Comparison of ENCODE assay signal across 1 cellular context in the genomic region with DNA sequence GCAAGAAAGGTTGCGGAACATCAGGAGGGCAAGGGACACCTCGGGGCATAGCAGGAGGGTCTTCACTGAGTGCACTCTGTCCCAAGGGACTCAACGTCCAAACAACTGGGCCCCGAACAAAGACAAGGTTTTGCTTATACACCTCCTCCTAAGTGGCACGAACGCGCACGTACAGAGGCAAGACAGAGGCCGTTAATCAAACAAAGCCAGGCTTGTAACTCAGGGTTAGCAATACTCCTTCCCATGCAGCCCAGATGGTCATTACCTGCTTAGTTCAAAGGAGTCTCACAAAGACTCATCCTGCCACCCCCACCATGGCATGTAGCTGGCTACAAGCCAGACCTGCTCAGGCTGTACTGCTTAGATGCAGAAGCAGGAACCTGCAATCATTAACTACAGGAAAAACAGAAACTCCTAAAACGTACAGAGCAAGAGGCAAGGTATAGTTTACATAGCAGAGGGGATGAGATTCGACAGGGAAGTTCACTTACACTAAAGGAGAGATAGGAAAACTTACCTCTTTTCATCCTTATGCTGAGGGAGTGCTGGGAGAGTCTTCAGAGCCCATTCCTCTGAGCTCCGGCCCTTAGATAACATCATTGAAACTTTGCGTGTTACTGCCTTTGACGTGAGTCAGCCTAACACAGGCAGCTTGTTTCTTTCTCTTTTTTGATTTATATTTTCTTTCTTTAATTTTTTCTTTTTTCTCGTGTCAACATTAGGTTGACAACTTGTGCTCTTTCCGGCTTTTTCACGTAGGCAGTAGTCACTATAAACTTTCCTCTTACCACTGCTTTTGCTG.
TF ChIP-seq lines count a peak whose summit lies in the region.

No MANE protein-coding gene starts in this region.

TF ChIP-seq in HepG2, 621 proteins besides CTCF, POLR2A, EP300 and RAD21 (continued from another document and continues in another):
- TF ChIP-seq, protein P1, sequence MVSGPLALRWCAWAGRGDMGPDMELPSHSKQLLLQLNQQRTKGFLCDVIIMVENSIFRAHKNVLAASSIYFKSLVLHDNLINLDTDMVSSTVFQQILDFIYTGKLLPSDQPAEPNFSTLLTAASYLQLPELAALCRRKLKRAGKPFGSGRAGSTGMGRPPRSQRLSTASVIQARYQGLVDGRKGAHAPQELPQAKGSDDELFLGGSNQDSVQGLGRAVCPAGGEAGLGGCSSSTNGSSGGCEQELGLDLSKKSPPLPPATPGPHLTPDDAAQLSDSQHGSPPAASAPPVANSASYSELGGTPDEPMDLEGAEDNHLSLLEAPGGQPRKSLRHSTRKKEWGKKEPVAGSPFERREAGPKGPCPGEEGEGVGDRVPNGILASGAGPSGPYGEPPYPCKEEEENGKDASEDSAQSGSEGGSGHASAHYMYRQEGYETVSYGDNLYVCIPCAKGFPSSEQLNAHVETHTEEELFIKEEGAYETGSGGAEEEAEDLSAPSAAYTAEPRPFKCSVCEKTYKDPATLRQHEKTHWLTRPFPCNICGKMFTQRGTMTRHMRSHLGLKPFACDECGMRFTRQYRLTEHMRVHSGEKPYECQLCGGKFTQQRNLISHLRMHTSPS (CRISPR knock-in tag; IDR thresholded peaks at IDR 0.05; ENCODE audit: low read depth) = peak; percentile 77
- TF ChIP-seq SATB2 (CRISPR knock-in tag; IDR thresholded peaks at IDR 0.05) (0 out of 2 replicates have a peak, but pooled peaks have one; percentile 16), SRSF1 (optimal IDR thresholded peaks at IDR 0.05; ENCODE audit: low read depth, low read length) (no peak), JUND (CRISPR knock-in tag; IDR thresholded peaks at IDR 0.05) (no peak), KDM5B (CRISPR knock-in tag; IDR thresholded peaks at IDR 0.05; ENCODE audit: borderline replicate concordance) (no peak), HDAC1 (CRISPR knock-in tag; IDR thresholded peaks at IDR 0.05) (peak; percentile 72), ZNF33A (CRISPR knock-in tag; IDR thresholded peaks at IDR 0.05; ENCODE audit: borderline replicate concordance) (no peak; the same call in 1 of the 2 replicates), SNAPC2 (CRISPR knock-in tag; IDR thresholded peaks at IDR 0.05) (0 out of 2 replicates have a peak, but pooled peaks have one; percentile 16), SNAI1 (CRISPR knock-in tag; IDR thresholded peaks at IDR 0.05; ENCODE audit: borderline replicate concordance) (no peak), ZNF331 (CRISPR knock-in tag; IDR thresholded peaks at IDR 0.05) (peak; percentile 70; the same call in 1 of the 2 replicates), CHD2 (IDR thresholded peaks at IDR 0.05; ENCODE audit: low read depth, low read length) (no peak), ADNP (CRISPR knock-in tag; IDR thresholded peaks at IDR 0.05) (no peak), ZNF543 (CRISPR knock-in tag; IDR thresholded peaks at IDR 0.05) (no peak), ZNF788 (CRISPR knock-in tag; IDR thresholded peaks at IDR 0.05; ENCODE audit: borderline replicate concordance) (peak; percentile 37; the same call in 1 of the 2 replicates), FOXA1 (IDR thresholded peaks at IDR 0.05) (no peak), FOXA1 (CRISPR knock-in tag; IDR thresholded peaks at IDR 0.05) (peak; percentile 9), THYN1 (CRISPR knock-in tag; IDR thresholded peaks at IDR 0.05; ENCODE audit: borderline replicate concordance, low read depth) (no peak), HCFC1 (IDR thresholded peaks at IDR 0.05; ENCODE audit: low read depth, low read length) (no peak), ZNF510 (CRISPR knock-in tag; IDR thresholded peaks at IDR 0.05; ENCODE audit: low read depth) (no peak), ZNF260 (CRISPR knock-in tag; IDR thresholded peaks at IDR 0.05; ENCODE audit: borderline replicate concordance, low read depth) (no peak), NR2F2 (IDR thresholded peaks at IDR 0.05; ENCODE audit: borderline replicate concordance, low read depth) (no peak), ZFP36L1 (CRISPR knock-in tag; IDR thresholded peaks at IDR 0.05) (0 out of 2 replicates have a peak, but pooled peaks have one; percentile 35), RORA (CRISPR knock-in tag; IDR thresholded peaks at IDR 0.05) (no peak), ZNF34 (CRISPR knock-in tag; IDR thresholded peaks at IDR 0.05; ENCODE audit: borderline replicate concordance) (no peak), ZFP1 (CRISPR knock-in tag; IDR thresholded peaks at IDR 0.05) (no peak), POGZ (CRISPR knock-in tag; IDR thresholded peaks at IDR 0.05) (no peak), FOXO1 (CRISPR knock-in tag; IDR thresholded peaks at IDR 0.05) (peak; percentile 53; the same call in 1 of the 2 replicates), SAP130 (CRISPR knock-in tag; IDR thresholded peaks at IDR 0.05; ENCODE audit: low read depth) (peak; percentile 89)
- TF ChIP-seq, protein P2, sequence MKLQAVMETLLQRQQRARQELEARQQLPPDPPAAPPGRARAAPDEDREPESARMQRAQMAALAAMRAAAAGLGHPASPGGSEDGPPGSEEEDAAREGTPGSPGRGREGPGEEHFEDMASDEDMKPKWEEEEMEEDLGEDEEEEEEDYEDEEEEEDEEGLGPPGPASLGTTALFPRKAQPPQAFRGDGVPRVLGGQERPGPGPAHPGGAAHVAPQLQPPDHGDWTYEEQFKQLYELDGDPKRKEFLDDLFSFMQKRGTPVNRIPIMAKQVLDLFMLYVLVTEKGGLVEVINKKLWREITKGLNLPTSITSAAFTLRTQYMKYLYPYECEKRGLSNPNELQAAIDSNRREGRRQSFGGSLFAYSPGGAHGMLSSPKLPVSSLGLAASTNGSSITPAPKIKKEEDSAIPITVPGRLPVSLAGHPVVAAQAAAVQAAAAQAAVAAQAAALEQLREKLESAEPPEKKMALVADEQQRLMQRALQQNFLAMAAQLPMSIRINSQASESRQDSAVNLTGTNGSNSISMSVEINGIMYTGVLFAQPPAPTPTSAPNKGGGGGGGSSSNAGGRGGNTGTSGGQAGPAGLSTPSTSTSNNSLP (IDR thresholded peaks at IDR 0.05; ENCODE audit: low read depth, low read length) = no peak
- TF ChIP-seq, protein P3, sequence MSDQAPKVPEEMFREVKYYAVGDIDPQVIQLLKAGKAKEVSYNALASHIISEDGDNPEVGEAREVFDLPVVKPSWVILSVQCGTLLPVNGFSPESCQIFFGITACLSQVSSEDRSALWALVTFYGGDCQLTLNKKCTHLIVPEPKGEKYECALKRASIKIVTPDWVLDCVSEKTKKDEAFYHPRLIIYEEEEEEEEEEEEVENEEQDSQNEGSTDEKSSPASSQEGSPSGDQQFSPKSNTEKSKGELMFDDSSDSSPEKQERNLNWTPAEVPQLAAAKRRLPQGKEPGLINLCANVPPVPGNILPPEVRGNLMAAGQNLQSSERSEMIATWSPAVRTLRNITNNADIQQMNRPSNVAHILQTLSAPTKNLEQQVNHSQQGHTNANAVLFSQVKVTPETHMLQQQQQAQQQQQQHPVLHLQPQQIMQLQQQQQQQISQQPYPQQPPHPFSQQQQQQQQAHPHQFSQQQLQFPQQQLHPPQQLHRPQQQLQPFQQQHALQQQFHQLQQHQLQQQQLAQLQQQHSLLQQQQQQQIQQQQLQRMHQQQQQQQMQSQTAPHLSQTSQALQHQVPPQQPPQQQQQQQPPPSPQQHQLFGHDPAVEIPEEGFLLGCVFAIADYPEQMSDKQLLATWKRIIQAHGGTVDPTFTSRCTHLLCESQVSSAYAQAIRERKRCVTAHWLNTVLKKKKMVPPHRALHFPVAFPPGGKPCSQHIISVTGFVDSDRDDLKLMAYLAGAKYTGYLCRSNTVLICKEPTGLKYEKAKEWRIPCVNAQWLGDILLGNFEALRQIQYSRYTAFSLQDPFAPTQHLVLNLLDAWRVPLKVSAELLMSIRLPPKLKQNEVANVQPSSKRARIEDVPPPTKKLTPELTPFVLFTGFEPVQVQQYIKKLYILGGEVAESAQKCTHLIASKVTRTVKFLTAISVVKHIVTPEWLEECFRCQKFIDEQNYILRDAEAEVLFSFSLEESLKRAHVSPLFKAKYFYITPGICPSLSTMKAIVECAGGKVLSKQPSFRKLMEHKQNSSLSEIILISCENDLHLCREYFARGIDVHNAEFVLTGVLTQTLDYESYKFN (CRISPR knock-in tag; conservative IDR thresholded peaks at IDR 0.05) = peak; percentile 91
- TF ChIP-seq, protein P4, sequence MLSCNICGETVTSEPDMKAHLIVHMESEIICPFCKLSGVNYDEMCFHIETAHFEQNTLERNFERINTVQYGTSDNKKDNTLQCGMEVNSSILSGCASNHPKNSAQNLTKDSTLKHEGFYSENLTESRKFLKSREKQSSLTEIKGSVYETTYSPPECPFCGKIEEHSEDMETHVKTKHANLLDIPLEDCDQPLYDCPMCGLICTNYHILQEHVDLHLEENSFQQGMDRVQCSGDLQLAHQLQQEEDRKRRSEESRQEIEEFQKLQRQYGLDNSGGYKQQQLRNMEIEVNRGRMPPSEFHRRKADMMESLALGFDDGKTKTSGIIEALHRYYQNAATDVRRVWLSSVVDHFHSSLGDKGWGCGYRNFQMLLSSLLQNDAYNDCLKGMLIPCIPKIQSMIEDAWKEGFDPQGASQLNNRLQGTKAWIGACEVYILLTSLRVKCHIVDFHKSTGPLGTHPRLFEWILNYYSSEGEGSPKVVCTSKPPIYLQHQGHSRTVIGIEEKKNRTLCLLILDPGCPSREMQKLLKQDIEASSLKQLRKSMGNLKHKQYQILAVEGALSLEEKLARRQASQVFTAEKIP (CRISPR knock-in tag; IDR thresholded peaks at IDR 0.05; ENCODE audit: borderline replicate concordance) = no peak
- TF ChIP-seq, protein P5, sequence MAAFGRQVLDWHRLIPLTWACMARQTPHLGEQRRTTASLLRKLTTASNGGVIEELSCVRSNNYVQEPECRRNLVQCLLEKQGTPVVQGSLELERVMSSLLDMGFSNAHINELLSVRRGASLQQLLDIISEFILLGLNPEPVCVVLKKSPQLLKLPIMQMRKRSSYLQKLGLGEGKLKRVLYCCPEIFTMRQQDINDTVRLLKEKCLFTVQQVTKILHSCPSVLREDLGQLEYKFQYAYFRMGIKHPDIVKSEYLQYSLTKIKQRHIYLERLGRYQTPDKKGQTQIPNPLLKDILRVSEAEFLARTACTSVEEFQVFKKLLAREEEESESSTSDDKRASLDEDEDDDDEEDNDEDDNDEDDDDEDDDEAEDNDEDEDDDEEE (CRISPR knock-in tag; IDR thresholded peaks at IDR 0.05) = no peak
- TF ChIP-seq, protein P6, sequence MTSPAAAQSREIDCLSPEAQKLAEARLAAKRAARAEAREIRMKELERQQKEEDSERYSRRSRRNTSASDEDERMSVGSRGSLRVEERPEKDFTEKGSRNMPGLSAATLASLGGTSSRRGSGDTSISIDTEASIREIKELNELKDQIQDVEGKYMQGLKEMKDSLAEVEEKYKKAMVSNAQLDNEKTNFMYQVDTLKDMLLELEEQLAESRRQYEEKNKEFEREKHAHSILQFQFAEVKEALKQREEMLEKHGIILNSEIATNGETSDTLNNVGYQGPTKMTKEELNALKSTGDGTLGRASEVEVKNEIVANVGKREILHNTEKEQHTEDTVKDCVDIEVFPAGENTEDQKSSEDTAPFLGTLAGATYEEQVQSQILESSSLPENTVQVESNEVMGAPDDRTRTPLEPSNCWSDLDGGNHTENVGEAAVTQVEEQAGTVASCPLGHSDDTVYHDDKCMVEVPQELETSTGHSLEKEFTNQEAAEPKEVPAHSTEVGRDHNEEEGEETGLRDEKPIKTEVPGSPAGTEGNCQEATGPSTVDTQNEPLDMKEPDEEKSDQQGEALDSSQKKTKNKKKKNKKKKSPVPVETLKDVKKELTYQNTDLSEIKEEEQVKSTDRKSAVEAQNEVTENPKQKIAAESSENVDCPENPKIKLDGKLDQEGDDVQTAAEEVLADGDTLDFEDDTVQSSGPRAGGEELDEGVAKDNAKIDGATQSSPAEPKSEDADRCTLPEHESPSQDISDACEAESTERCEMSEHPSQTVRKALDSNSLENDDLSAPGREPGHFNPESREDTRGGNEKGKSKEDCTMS (CRISPR knock-in tag; conservative IDR thresholded peaks at IDR 0.05) = no peak
- TF ChIP-seq, protein P7, sequence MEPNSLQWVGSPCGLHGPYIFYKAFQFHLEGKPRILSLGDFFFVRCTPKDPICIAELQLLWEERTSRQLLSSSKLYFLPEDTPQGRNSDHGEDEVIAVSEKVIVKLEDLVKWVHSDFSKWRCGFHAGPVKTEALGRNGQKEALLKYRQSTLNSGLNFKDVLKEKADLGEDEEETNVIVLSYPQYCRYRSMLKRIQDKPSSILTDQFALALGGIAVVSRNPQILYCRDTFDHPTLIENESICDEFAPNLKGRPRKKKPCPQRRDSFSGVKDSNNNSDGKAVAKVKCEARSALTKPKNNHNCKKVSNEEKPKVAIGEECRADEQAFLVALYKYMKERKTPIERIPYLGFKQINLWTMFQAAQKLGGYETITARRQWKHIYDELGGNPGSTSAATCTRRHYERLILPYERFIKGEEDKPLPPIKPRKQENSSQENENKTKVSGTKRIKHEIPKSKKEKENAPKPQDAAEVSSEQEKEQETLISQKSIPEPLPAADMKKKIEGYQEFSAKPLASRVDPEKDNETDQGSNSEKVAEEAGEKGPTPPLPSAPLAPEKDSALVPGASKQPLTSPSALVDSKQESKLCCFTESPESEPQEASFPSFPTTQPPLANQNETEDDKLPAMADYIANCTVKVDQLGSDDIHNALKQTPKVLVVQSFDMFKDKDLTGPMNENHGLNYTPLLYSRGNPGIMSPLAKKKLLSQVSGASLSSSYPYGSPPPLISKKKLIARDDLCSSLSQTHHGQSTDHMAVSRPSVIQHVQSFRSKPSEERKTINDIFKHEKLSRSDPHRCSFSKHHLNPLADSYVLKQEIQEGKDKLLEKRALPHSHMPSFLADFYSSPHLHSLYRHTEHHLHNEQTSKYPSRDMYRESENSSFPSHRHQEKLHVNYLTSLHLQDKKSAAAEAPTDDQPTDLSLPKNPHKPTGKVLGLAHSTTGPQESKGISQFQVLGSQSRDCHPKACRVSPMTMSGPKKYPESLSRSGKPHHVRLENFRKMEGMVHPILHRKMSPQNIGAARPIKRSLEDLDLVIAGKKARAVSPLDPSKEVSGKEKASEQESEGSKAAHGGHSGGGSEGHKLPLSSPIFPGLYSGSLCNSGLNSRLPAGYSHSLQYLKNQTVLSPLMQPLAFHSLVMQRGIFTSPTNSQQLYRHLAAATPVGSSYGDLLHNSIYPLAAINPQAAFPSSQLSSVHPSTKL (CRISPR knock-in tag; IDR thresholded peaks at IDR 0.05) = peak; percentile 86
- TF ChIP-seq, protein P8, sequence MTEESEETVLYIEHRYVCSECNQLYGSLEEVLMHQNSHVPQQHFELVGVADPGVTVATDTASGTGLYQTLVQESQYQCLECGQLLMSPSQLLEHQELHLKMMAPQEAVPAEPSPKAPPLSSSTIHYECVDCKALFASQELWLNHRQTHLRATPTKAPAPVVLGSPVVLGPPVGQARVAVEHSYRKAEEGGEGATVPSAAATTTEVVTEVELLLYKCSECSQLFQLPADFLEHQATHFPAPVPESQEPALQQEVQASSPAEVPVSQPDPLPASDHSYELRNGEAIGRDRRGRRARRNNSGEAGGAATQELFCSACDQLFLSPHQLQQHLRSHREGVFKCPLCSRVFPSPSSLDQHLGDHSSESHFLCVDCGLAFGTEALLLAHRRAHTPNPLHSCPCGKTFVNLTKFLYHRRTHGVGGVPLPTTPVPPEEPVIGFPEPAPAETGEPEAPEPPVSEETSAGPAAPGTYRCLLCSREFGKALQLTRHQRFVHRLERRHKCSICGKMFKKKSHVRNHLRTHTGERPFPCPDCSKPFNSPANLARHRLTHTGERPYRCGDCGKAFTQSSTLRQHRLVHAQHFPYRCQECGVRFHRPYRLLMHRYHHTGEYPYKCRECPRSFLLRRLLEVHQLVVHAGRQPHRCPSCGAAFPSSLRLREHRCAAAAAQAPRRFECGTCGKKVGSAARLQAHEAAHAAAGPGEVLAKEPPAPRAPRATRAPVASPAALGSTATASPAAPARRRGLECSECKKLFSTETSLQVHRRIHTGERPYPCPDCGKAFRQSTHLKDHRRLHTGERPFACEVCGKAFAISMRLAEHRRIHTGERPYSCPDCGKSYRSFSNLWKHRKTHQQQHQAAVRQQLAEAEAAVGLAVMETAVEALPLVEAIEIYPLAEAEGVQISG (CRISPR knock-in tag; IDR thresholded peaks at IDR 0.05) = peak; percentile 34
